In genomic region chr15:77629070-77630030, GRCh38 we compare ENCODE assay signal across 32 cellular contexts. TPM values are rescaled to one million over a fixed set of nuclear protein-coding genes. Genes with fewer than 3 reads are reported as not detected.
DNase-seq lines count a peak whose midpoint lies in the region; ATAC-seq, FAIRE-seq and TF ChIP-seq lines count a peak whose summit lies in the region.
"Had no signal": no experiment of that assay in that cellular context is flagged by ENCODE, and none has a peak within 500 bp of the region (broad histone marks: within the 10 kb centered on the region; RNA-seq: fewer than 3 reads in every experiment).

No MANE protein-coding gene starts in this region.

- H3K79me1 ChIP-seq in trophoblast cell (ENCODE audit: low read length), result peaks cover 5% of the 10 kb centered on the region

- 27% methylated on average over 8 of the region's 8 CpGs for WGBS in K562 (ENCODE audit: insufficient coverage, low coverage, missing lambda C conversion rate)
- no CpG with 5 or more reads among the region's 8 CpGs for WGBS in trophoblast cell (ENCODE audit: extremely low coverage, insufficient coverage, insufficient read length)

- no peak for TF ChIP-seq EP300 in K562 (IDR thresholded peaks at IDR 0.05; ENCODE audit: low read length)

- no peak overlapping the region for H2BK12ac ChIP-seq in trophoblast cell (ENCODE audit: low read length)

- in situ Hi-C loops in K562 (cut with MboI), result no loop called here

- no peak for TF ChIP-seq RAD21 in K562 (CRISPR knock-in tag; conservative IDR thresholded peaks at IDR 0.05 in 1 of 2, IDR thresholded peaks at IDR 0.05 in 1 of 2)

- H3K4me3 ChIP-seq in K562 (no peak overlapping the region), iPS-20b (ENCODE audit: low read length) (no peak overlapping the region), trophoblast cell (ENCODE audit: low read depth, low read length) (no peak overlapping the region)
- H3K4me3 ChIP-seq: gastroesophageal sphincter, hepatocyte, upper lobe of left lung had no signal

- H3K27me3 ChIP-seq in K562 (ENCODE audit: control insufficient read depth in 2 of 2, insufficient read depth in 2 of 2, low read length in 2 of 2) (no peaks in the 10 kb centered on the region), iPS-20b (ENCODE audit: insufficient read depth, low read length) (peaks cover 22% of the 10 kb centered on the region), trophoblast cell (ENCODE audit: insufficient read depth, low read length) (no peaks in the 10 kb centered on the region)

- no peak overlapping the region for H2AFZ ChIP-seq in K562 (ENCODE audit: low read depth, low read length)
- no peak overlapping the region for H2AFZ ChIP-seq in trophoblast cell (ENCODE audit: insufficient read depth, low read length, poor library complexity)
- H2AFZ ChIP-seq: hepatocyte had no signal

- no peak overlapping the region for H3K14ac ChIP-seq in trophoblast cell (ENCODE audit: low read length)

- ATAC-seq in K562 (no peak), GM18868 (IDR thresholded peaks at IDR 0.05; ENCODE audit: unreplicated experiment) (no peak)
- ATAC-seq: gastroesophageal sphincter, left cardiac atrium had no signal

- POLR2A ChIA-PET in K562 (lab: Yijun Ruan, JAX), result interaction anchor here (0.6 to 1.6 kb wide), 4 partner anchors 10 to 164 kb away, joined by 3 to 5 read pairs (median 4); no protein-coding TSS in a partner anchor

- no peak overlapping the region for H3K27ac ChIP-seq in K562 (ENCODE audit: extremely low read depth, low read depth, low read length)
- H3K27ac ChIP-seq in iPS-20b (ENCODE audit: low read length), result no peak overlapping the region
- H3K27ac ChIP-seq in trophoblast cell (ENCODE audit: low read depth, low read length), result no peak overlapping the region
- H3K27ac ChIP-seq: gastroesophageal sphincter, hepatocyte, upper lobe of left lung, WERI-Rb-1 had no signal

- TF ChIP-seq POLR2A in K562 (conservative IDR thresholded peaks at IDR 0.05), result no peak

- H3K4me2 ChIP-seq in K562 (ENCODE audit: insufficient read depth, low read length), result no peak overlapping the region; the same call in 1 of the 2 replicates
- H3K4me2 ChIP-seq in trophoblast cell (ENCODE audit: low read length), result no peak overlapping the region

- DNase-seq in GM20000 (ENCODE audit: low spot score) (peak; percentile 18), K562 (ENCODE audit: extremely low read depth in 1 of 4, low spot score in 3 of 4) (no peak), pons (ENCODE audit: low spot score) (peak; percentile 61), SHP77 treated with DMSO at 0.1 percent for 48 hours (lab: John Stamatoyannopoulos, UW) (no peak), LoVo (ENCODE audit: low spot score) (no peak), trophoblast cell (no peak)
- DNase-seq: activated CD4-positive, alpha-beta T cell treated with anti-CD3 and anti-CD28 coated beads, Interleukin-2, amount 10 ng/mL, durations not matched to agents 7 days and 5 days; activated gamma-delta T cell treated with Interleukin-2 at 50 U/mL for 16 hours; activated naive CD8-positive, alpha-beta T cell treated with anti-CD3 and anti-CD28 coated beads, Interleukin-2, amount 10 ng/mL, durations not matched to agents 7 days and 5 days; activated T-cell treated with anti-CD3 and anti-CD28 coated beads, Interleukin-2, amount 50 U/mL, for 24 hours; Caco-2; HFFc6; left cardiac atrium; mammary epithelial cell; NCI-H1048; NCI-H446; NCI-H774; SIG-M5; stimulated activated CD4-positive, alpha-beta T cell treated with anti-CD3 and anti-CD28 coated beads, Interleukin-4, amount 100 ng/mL, for 1 hour; upper lobe of left lung; WERI-Rb-1 had no signal

- H3K9ac ChIP-seq in K562 (ENCODE audit: insufficient read depth in 1 of 2, low read depth in 2 of 2, low read length in 2 of 2) (peak overlapping the region in 1 of 2 experiments; percentile 92; a peak in 1 of 4 replicates), iPS-20b (ENCODE audit: low read depth, low read length) (peak overlapping the region; percentile 49; the same call in 1 of the 2 replicates), trophoblast cell (ENCODE audit: low read length) (no peak overlapping the region)

- intact Hi-C loops in K562 (cut with micrococcal nuclease), result loop anchor here (5.0 kb wide), 1 partner anchor 243 kb away; no protein-coding TSS in a partner anchor

- peak; percentile 6 for FAIRE-seq in K562 (lab: Jason Lieb, UNC)
- FAIRE-seq: astrocyte, endometrium, G401.6, RCC 7860 had no signal

- H3K9me3 ChIP-seq in K562 (replicated peaks; ENCODE audit: control insufficient read depth, insufficient read depth, low read depth, low read length), result no peaks in the 10 kb centered on the region
- H3K9me3 ChIP-seq in iPS-20b (ENCODE audit: insufficient read depth, low read depth, low read length), result no peaks in the 10 kb centered on the region
- no peaks in the 10 kb centered on the region for H3K9me3 ChIP-seq in trophoblast cell (ENCODE audit: insufficient read depth, low read depth, low read length)
- H3K9me3 ChIP-seq: Caco-2, gastroesophageal sphincter, upper lobe of left lung had no signal

- H3K36me3 ChIP-seq in K562 (ENCODE audit: control insufficient read depth, insufficient read depth, low read length), result no peaks in the 10 kb centered on the region
- no peaks in the 10 kb centered on the region for H3K36me3 ChIP-seq in iPS-20b (ENCODE audit: insufficient read depth, low read depth, low read length)
- H3K36me3 ChIP-seq in trophoblast cell (ENCODE audit: control insufficient read depth in 1 of 2, insufficient read depth in 2 of 2, low read length in 2 of 2), result no peaks in the 10 kb centered on the region
- H3K36me3 ChIP-seq: gastroesophageal sphincter, upper lobe of left lung, WERI-Rb-1 had no signal

- H2BK5ac ChIP-seq in trophoblast cell (ENCODE audit: low read depth, low read length, poor library complexity), result no peak overlapping the region

- no peak overlapping the region for H3K23ac ChIP-seq in trophoblast cell (ENCODE audit: low read length)

- TF ChIP-seq CTCF in GM20000 (IDR thresholded peaks at IDR 0.05; ENCODE audit: extremely low read depth, missing control alignments) (no peak), K562 (IDR thresholded peaks at IDR 0.05 in 2 of 3, conservative IDR thresholded peaks at IDR 0.05 in 1 of 3; ENCODE audit: insufficient read depth in 2 of 3, low read depth in 1 of 3, low read length in 3 of 3) (no peak)

- H3K79me2 ChIP-seq in K562 (ENCODE audit: control insufficient read depth, insufficient read depth, low read length) (peaks cover 27% of the 10 kb centered on the region), trophoblast cell (ENCODE audit: control insufficient read depth, insufficient read depth, low read length, poor library complexity) (peaks cover 2% of the 10 kb centered on the region)
- H3K79me2 ChIP-seq: hepatocyte had no signal

- H3K4ac ChIP-seq in trophoblast cell (ENCODE audit: low read depth, low read length), result no peak overlapping the region

- CTCF ChIA-PET in K562 (lab: Yijun Ruan, JAX; ENCODE audit: low intra/inter-chr PET ratio), result interaction anchor here (0.6 to 0.7 kb wide), 2 partner anchors 91 to 156 kb away, joined by 3 to 4 read pairs; no protein-coding TSS in a partner anchor

- no peaks in the 10 kb centered on the region for H4K20me1 ChIP-seq in K562 (replicated peaks; ENCODE audit: control insufficient read depth, insufficient read depth, low read length)

- no peak overlapping the region for H4K91ac ChIP-seq in trophoblast cell (ENCODE audit: low read depth, low read length)

- no peak overlapping the region for H4K12ac ChIP-seq in trophoblast cell (ENCODE audit: low read depth, low read length)

- peaks cover 7% of the 10 kb centered on the region for H3K9me1 ChIP-seq in K562 (ENCODE audit: control insufficient read depth, insufficient read depth, low read length)

- no peak overlapping the region for H4K8ac ChIP-seq in trophoblast cell (ENCODE audit: low read depth, low read length)

- H2BK120ac ChIP-seq in trophoblast cell (ENCODE audit: insufficient read depth, low read length, poor library complexity), result no peak overlapping the region

- H3K4me1 ChIP-seq in K562 (replicated peaks in 1 of 2; ENCODE audit: control insufficient read depth in 2 of 2, insufficient read depth in 2 of 2, low read length in 2 of 2) (peaks cover 28 to 62% of the 10 kb centered on the region in 2 experiments; a peak in 4 of 5 replicates), iPS-20b (ENCODE audit: insufficient read depth, low read length) (peaks cover 48% of the 10 kb centered on the region; the same call in 1 of the 2 replicates), trophoblast cell (ENCODE audit: control insufficient read depth in 1 of 2, insufficient read depth in 2 of 2, low read length in 2 of 2) (peaks cover 16 to 32% of the 10 kb centered on the region in 2 experiments)

- H2AK5ac ChIP-seq in trophoblast cell (ENCODE audit: low read length), result no peak overlapping the region

- BruUV-seq in K562 (replicated peaks; lab: Mats Ljungman, UMichigan), result no TSS peak

- H3K18ac ChIP-seq in trophoblast cell (ENCODE audit: low read length), result no peak overlapping the region

TF ChIP-seq in K562, 482 proteins besides CTCF, POLR2A, EP300 and RAD21 (continues in another document):
- TF ChIP-seq ZFPM2 (CRISPR knock-in tag; IDR thresholded peaks at IDR 0.05), result no peak
- TF ChIP-seq DMBX1 (CRISPR knock-in tag; IDR thresholded peaks at IDR 0.05; ENCODE audit: borderline replicate concordance), result no peak
- no peak for TF ChIP-seq MECOM (CRISPR knock-in tag; IDR thresholded peaks at IDR 0.05)
- TF ChIP-seq ELF4 (CRISPR knock-in tag; IDR thresholded peaks at IDR 0.05), result no peak
- TF ChIP-seq TCF7 (IDR thresholded peaks at IDR 0.05; ENCODE audit: borderline replicate concordance), result no peak

RNA-seq across cellular contexts. Expression of gene LINGO1, which starts 3.4 kb away (rescaled TPM):
- 11.5 and 26.9 TPM in 2 replicates for total RNA-seq in K562 (2011; cell fraction: chromatin; rRNA removed; ENCODE audit: low replicate concordance)
- 18.7 and 19.2 TPM in 2 replicates for total RNA-seq in K562 (2011; cell fraction: nucleolus; rRNA removed)
- total RNA-seq in K562 (2011; cell fraction: nucleoplasm; rRNA removed), result 24.1 and 38.6 TPM in 2 replicates
- 2.1 and 3.3 TPM in 2 replicates for total RNA-seq in K562 (2014; rRNA removed)
- total RNA-seq in K562 (2014; rRNA removed; fragmentation: Illumina TruSeq; extraction: Trizol), result 0.65 and 0.73 TPM in 2 replicates
- 2.0 TPM in 2 replicates for total RNA-seq in K562 (2015; rRNA removed; fragmentation: Illumina TruSeq; extraction: Trizol)
- total RNA-seq in K562 (2021), result 14.3 and 14.8 TPM in 2 replicates
- 12.4 and 19.4 TPM in 2 replicates for polyA plus RNA-seq in K562 (2011; rRNA removed)
- polyA plus RNA-seq in K562 (2011; cell fraction: cytosol; rRNA removed), result 14.2 and 25.6 TPM in 2 replicates
- 10.6 and 19.2 TPM in 2 replicates for polyA plus RNA-seq in K562 (2011; cell fraction: nucleus; rRNA removed)
- polyA plus RNA-seq in K562 (2012), result 8.0 and 8.2 TPM in 2 replicates
- polyA plus RNA-seq in K562 (2014; fragmentation: Illumina TruSeq; extraction: Trizol), result 15.3 and 19.0 TPM in 2 replicates
- under 1 TPM; 0.07 to 0.08 TPM for polyA plus RNA-seq in K562 (2014; fragmentation: Nextera tagmentation; extraction: Ambion mirVana)
- polyA plus RNA-seq in K562 (2014; rRNA removed), result 8.1 and 9.3 TPM in 2 replicates
- polyA minus RNA-seq in K562 (2011; rRNA and poly(A)+ RNA removed), result 5.8 and 8.8 TPM in 2 replicates
- 14.6 and 15.2 TPM in 2 replicates for polyA minus RNA-seq in K562 (2011; cell fraction: cytosol; rRNA and poly(A)+ RNA removed)
- 3.4 and 3.8 TPM in 2 replicates for polyA minus RNA-seq in K562 (2011; cell fraction: nucleus; rRNA and poly(A)+ RNA removed)
- polyA plus RNA-seq in trophoblast cell (2013), result 9.3 and 10.8 TPM in 2 replicates
- total RNA-seq: activated CD4-positive, alpha-beta T cell treated with anti-CD3 and anti-CD28 coated beads, Interleukin-2, amount 10 ng/mL, durations not matched to agents 7 days and 5 days; activated naive CD8-positive, alpha-beta T cell treated with anti-CD3 and anti-CD28 coated beads, Interleukin-2, amount 10 ng/mL, durations not matched to agents 7 days and 5 days; pulmonary artery endothelial cell had no signal
- polyA plus RNA-seq: AG04450, IgD-negative memory B cell, mammary epithelial cell had no signal

Comparison
In these comparisons a context has a peak if more than half of its experiments do, and no peak if none do; other contexts are left out.
1. DNase-seq: peak in GM20000 (single experiment) and pons (single experiment); none in K562 (0 of 4), SHP77 treated with DMSO at 0.1 percent for 48 hours (single experiment), LoVo (single experiment) and trophoblast cell (0 of 2).